30 cellular contexts compared by ENCODE assay signal in genomic region chr2:202933958-202934357, GRCh38.
"Had no signal": no experiment of that assay in that cellular context is flagged by ENCODE, and none has a peak within 500 bp of the region (broad histone marks: within the 10 kb centered on the region; RNA-seq: fewer than 3 reads in every experiment).

No MANE protein-coding gene starts in this region.

- H3K4me1 ChIP-seq: left lung, lower lobe of right lung, neural progenitor cell, pancreas, prostate gland, suprapubic skin, tibial nerve, uterus had no signal

- H3K4me2 ChIP-seq: neural progenitor cell had no signal

- H3K9ac ChIP-seq: neural progenitor cell had no signal

- H3K27ac Mint-ChIP-seq: mesothelial cell of epicardium; natural killer cell; nephron progenitor cell; stimulated activated naive CD8-positive, alpha-beta T cell treated with anti-CD3 and anti-CD28 coated beads, Interleukin-15, Interleukin-2, amounts not matched to agents 100 ng/mL and 50 ng/mL, for 24 hours; type B pancreatic cell had no signal

- H3K27ac ChIP-seq: left lung, lower lobe of right lung, neural progenitor cell, neutrophil, pancreas, prostate gland, skin epidermis, suprapubic skin, tibial nerve, uterus had no signal

- H3K27me3 ChIP-seq: left lung, neural progenitor cell, neutrophil, pancreas, suprapubic skin, tibial nerve, uterus had no signal

- H3K4me3 Mint-ChIP-seq: immature natural killer cell; mesothelial cell of epicardium; naive B cell; natural killer cell; nephron progenitor cell; neural progenitor cell; stimulated activated naive CD8-positive, alpha-beta T cell treated with anti-CD3 and anti-CD28 coated beads, Interleukin-15, Interleukin-2, amounts not matched to agents 100 ng/mL and 50 ng/mL, for 24 hours; type B pancreatic cell had no signal

- H3K27me3 Mint-ChIP-seq: naive B cell; stimulated activated naive CD8-positive, alpha-beta T cell treated with anti-CD3 and anti-CD28 coated beads, Interleukin-15, Interleukin-2, amounts not matched to agents 100 ng/mL and 50 ng/mL, for 24 hours; type B pancreatic cell had no signal

- DNase-seq: hypothalamus; immature natural killer cell; kidney; left colon; left lung; lower lobe of right lung; mesendoderm; naive B cell; natural killer cell; nephron progenitor cell; occipital lobe; pancreas; posterior cingulate gyrus; retina; right cardiac atrium; stimulated activated CD4-positive, alpha-beta T cell treated with anti-CD3 and anti-CD28 coated beads, Interleukin-12 subunit alpha, Interleukin-12 subunit beta, amount 100 ng/mL, for 4 hours; stimulated activated CD4-positive, alpha-beta T cell treated with anti-CD3 and anti-CD28 coated beads, Interleukin-15, amount 100 ng/mL, for 24 hours; stimulated activated CD4-positive, alpha-beta T cell treated with anti-CD3 and anti-CD28 coated beads, Interleukin-2, amount 100 ng/mL, for 24 hours; stimulated activated CD4-positive, alpha-beta T cell treated with anti-CD3 and anti-CD28 coated beads, Interleukin-4, amount 100 ng/mL, for 1 hour; stimulated activated naive CD4-positive, alpha-beta T cell; uterus had no signal

- H3K9me3 Mint-ChIP-seq: immature natural killer cell; naive B cell; natural killer cell; neural progenitor cell; stimulated activated naive CD8-positive, alpha-beta T cell treated with anti-CD3 and anti-CD28 coated beads, Interleukin-15, Interleukin-2, amounts not matched to agents 100 ng/mL and 50 ng/mL, for 24 hours; type B pancreatic cell had no signal

- H3K9me3 ChIP-seq: left lung, lower lobe of right lung, neutrophil, pancreas, prostate gland, suprapubic skin had no signal

- ATAC-seq: left colon, left lung, natural killer cell, pancreas had no signal

- H2AFZ ChIP-seq: neural progenitor cell had no signal

- H3K4me3 ChIP-seq: left lung, lower lobe of right lung, neural progenitor cell, pancreas, prostate gland, skin epidermis, suprapubic skin, tibial nerve, uterus had no signal

- H3K36me3 ChIP-seq: neutrophil, pancreas, prostate gland, uterus had no signal

- H3K4me1 Mint-ChIP-seq: immature natural killer cell, mesothelial cell of epicardium, nephron progenitor cell, neural progenitor cell had no signal
